1 cellular context compared by ENCODE assay signal in the genomic region with DNA sequence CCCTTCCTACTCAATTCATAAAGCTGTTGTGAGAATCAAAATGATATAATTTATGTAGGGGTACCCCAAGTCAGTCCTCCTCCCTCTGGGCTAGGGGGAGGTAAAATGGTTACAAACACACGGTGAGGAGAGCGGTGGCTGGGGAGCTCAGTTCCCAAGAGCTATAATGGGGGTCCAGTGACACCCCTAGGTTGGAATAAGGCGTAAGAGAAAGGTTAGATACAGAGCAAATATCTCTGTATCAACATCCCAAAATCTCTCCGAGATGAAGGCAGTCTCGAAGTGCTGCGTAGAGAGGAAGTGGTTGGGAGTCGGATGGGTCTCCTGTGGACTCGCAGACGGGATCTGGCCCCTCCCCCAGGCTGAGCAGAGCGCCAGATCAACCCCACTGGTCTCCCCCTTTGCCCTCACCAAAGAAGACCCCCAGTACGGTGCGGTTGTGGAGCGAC.
TF ChIP-seq lines count a peak whose summit lies in the region.

No MANE protein-coding gene starts in this region.

TF ChIP-seq in A549, 52 proteins besides CTCF, POLR2A, EP300 and RAD21 (continued from another document):
- TF ChIP-seq, protein P1, sequence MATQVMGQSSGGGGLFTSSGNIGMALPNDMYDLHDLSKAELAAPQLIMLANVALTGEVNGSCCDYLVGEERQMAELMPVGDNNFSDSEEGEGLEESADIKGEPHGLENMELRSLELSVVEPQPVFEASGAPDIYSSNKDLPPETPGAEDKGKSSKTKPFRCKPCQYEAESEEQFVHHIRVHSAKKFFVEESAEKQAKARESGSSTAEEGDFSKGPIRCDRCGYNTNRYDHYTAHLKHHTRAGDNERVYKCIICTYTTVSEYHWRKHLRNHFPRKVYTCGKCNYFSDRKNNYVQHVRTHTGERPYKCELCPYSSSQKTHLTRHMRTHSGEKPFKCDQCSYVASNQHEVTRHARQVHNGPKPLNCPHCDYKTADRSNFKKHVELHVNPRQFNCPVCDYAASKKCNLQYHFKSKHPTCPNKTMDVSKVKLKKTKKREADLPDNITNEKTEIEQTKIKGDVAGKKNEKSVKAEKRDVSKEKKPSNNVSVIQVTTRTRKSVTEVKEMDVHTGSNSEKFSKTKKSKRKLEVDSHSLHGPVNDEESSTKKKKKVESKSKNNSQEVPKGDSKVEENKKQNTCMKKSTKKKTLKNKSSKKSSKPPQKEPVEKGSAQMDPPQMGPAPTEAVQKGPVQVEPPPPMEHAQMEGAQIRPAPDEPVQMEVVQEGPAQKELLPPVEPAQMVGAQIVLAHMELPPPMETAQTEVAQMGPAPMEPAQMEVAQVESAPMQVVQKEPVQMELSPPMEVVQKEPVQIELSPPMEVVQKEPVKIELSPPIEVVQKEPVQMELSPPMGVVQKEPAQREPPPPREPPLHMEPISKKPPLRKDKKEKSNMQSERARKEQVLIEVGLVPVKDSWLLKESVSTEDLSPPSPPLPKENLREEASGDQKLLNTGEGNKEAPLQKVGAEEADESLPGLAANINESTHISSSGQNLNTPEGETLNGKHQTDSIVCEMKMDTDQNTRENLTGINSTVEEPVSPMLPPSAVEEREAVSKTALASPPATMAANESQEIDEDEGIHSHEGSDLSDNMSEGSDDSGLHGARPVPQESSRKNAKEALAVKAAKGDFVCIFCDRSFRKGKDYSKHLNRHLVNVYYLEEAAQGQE (IDR thresholded peaks at IDR 0.05): no peak
- no peak for TF ChIP-seq NFE2L2 (conservative IDR thresholded peaks at IDR 0.05; ENCODE audit: low read length)
- TF ChIP-seq HOXB13 (CRISPR knock-in tag; IDR thresholded peaks at IDR 0.05; ENCODE audit: low read depth): no peak
- no peak for TF ChIP-seq CBX8 (IDR thresholded peaks at IDR 0.05)
- TF ChIP-seq, protein P2, sequence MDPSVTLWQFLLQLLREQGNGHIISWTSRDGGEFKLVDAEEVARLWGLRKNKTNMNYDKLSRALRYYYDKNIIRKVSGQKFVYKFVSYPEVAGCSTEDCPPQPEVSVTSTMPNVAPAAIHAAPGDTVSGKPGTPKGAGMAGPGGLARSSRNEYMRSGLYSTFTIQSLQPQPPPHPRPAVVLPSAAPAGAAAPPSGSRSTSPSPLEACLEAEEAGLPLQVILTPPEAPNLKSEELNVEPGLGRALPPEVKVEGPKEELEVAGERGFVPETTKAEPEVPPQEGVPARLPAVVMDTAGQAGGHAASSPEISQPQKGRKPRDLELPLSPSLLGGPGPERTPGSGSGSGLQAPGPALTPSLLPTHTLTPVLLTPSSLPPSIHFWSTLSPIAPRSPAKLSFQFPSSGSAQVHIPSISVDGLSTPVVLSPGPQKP (IDR thresholded peaks at IDR 0.05; ENCODE audit: low read depth, low read length): no peak
- no peak for TF ChIP-seq SREBF2 (IDR thresholded peaks at IDR 0.05)
- no peak for TF ChIP-seq MAFK (IDR thresholded peaks at IDR 0.05; ENCODE audit: partially characterized antibody)
- TF ChIP-seq RFX5 (IDR thresholded peaks at IDR 0.05): no peak
- TF ChIP-seq ESRRA (IDR thresholded peaks at IDR 0.05; ENCODE audit: borderline replicate concordance, low read length): no peak
- TF ChIP-seq, protein P3, sequence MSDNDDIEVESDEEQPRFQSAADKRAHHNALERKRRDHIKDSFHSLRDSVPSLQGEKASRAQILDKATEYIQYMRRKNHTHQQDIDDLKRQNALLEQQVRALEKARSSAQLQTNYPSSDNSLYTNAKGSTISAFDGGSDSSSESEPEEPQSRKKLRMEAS (IDR thresholded peaks at IDR 0.05): no peak
- TF ChIP-seq HOXB5 (CRISPR knock-in tag; IDR thresholded peaks at IDR 0.05): no peak
- no peak for TF ChIP-seq FOSL2 (IDR thresholded peaks at IDR 0.05)
- TF ChIP-seq FOSL2 (CRISPR knock-in tag; IDR thresholded peaks at IDR 0.05): no peak
- TF ChIP-seq NR3C1 (IDR thresholded peaks at IDR 0.05): no peak
- no peak for TF ChIP-seq SMC3 (IDR thresholded peaks at IDR 0.05)
